In the genomic region with DNA sequence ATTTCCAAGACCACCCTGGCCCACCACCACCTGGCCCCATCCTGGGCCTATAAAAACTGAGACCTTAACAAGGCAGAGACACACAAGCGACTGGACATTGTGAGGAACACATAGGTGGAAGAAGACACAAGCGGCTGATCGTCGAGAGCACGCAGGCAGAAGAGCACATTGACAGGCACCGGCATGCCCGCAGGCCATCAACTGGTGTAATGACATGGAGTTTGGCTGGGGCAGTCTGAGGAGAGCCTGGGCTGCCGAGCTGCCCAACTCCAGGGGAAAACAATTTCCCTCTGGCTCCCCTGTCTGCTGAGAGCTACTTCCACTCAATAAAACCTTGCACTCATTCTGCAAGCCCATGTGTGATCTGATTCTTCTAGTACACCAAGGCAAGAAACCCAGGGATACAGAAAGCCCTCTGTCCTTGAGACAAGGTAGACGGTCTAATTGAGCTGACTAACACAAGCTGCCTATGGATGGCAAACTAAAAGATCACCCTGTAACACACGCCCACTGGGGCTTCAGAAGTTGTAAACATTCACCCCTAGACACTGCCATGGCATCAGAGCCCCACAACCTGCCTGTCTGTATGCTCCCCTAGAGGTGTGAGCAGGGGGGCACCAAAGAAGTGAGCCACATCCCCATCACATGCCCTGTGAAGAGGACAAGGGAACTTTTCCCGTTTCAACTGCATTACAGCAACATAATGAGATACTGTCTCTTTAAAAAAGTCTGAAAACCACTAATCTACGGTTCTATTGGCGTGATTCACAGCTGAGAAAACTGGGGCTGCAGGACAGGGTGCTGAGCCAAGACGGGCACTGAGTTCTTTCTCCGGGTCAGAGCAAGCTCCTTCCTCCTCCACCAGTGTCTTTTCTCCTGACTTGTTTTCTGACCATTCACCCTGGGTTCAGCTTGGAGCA, we compare ENCODE assay signal across 8 cellular contexts. TPM values are rescaled to one million over a fixed set of nuclear protein-coding genes. Genes with fewer than 3 reads are reported as not detected.
A peak's percentile ranks its signal among the peaks of the same experiment; 100 is the strongest.
DNase-seq lines count a peak whose midpoint lies in the region; ATAC-seq, FAIRE-seq and TF ChIP-seq lines count a peak whose summit lies in the region.

No MANE protein-coding gene starts in this region.

- peak; percentile 73 for ATAC-seq in RWPE2 (ENCODE audit: low read depth)

- no peaks in the 10 kb centered on the region for H3K27me3 ChIP-seq in RWPE2 (ENCODE audit: insufficient read depth, poor library complexity, severe bottlenecking)

- H3K36me3 ChIP-seq in RWPE2 (ENCODE audit: low read depth), result no peaks in the 10 kb centered on the region

- H3K4me1 ChIP-seq in RWPE2 (ENCODE audit: insufficient read depth, poor library complexity, severe bottlenecking), result peaks cover 48% of the 10 kb centered on the region

- peaks cover 0 to 8% of the 10 kb centered on the region in 2 donors for H3K36me3 Mint-ChIP-seq in CD14-positive monocyte
- H3K36me3 Mint-ChIP-seq in HFFc6 (ENCODE audit: low read depth), result peaks cover 14% of the 10 kb centered on the region; the same call in 1 of the 2 replicates

- H3K4me3 ChIP-seq in RWPE2 (ENCODE audit: severe bottlenecking), result no peak overlapping the region

- intact Hi-C loops in CD14-positive monocyte (cut with micrococcal nuclease), result loop anchor here in 1 of 2 donors (2.0 to 5.0 kb wide), 2 partner anchors 30 to 72 kb away; no protein-coding TSS in a partner anchor

- FAIRE-seq in frontal cortex (lab: Jason Lieb, UNC), result no peak

- H3K4me1 Mint-ChIP-seq in CD14-positive monocyte (peaks cover 42% of the 10 kb centered on the region), HFFc6 (ENCODE audit: low read depth) (peaks cover 69% of the 10 kb centered on the region)

- no peaks in the 10 kb centered on the region for H3K9me3 ChIP-seq in RWPE2 (ENCODE audit: severe bottlenecking)

- H3K27me3 Mint-ChIP-seq in CD14-positive monocyte (ENCODE audit: low read depth in 3 of 3), result peaks cover 0 to 9% (median 2%) of the 10 kb centered on the region in 3 donors
- no peaks in the 10 kb centered on the region; the same call in none of the 2 replicates for H3K27me3 Mint-ChIP-seq in HFFc6 (ENCODE audit: insufficient read depth)

- DNase-seq in CD14-positive monocyte (ENCODE audit: low spot score) (peak; percentile 51), HFFc6 (peak; percentile 79), RWPE2 (ENCODE audit: low spot score) (no peak), kidney tubule cell (ENCODE audit: low spot score) (peak; percentile 89), SIG-M5 treated with dmso at 0.1 percent for 504 hours (lab: John Stamatoyannopoulos, UW; ENCODE audit: unreplicated experiment) (no peak), frontal cortex (ENCODE audit: low spot score in 2 of 2) (no peak), NCI-H748 (lab: John Stamatoyannopoulos, UW; ENCODE audit: unreplicated experiment) (no peak)
- DNase-seq in stimulated activated CD4-positive, alpha-beta T cell treated with anti-CD3 and anti-CD28 coated beads, Interleukin-2, amount 100 ng/mL, for 48 hours, result no peak

- H3K9me3 Mint-ChIP-seq in CD14-positive monocyte (peaks cover 21 to 36% (median 29%) of the 10 kb centered on the region in 7 donors), HFFc6 (peaks cover 15% of the 10 kb centered on the region; the same call in 1 of the 2 replicates)

- H3K4me3 Mint-ChIP-seq in CD14-positive monocyte (peak overlapping the region; percentile 4 to 77), HFFc6 (peak overlapping the region; percentile 74)

- H3K27ac ChIP-seq in RWPE2 (ENCODE audit: poor library complexity, severe bottlenecking), result peak overlapping the region; percentile 99

- peak overlapping the region; percentile 68 to 93 (median 81) for H3K27ac Mint-ChIP-seq in CD14-positive monocyte
- H3K27ac Mint-ChIP-seq in HFFc6, result peak overlapping the region; percentile 95

- TF ChIP-seq CTCF in CD14-positive monocyte (IDR thresholded peaks at IDR 0.05), result no peak
- TF ChIP-seq CTCF in HFFc6 (IDR thresholded peaks at IDR 0.05), result no peak
- no peak for TF ChIP-seq CTCF in RWPE2 (IDR thresholded peaks at IDR 0.05; ENCODE audit: poor library complexity, severe bottlenecking)

RNA-seq across cellular contexts. Expression of a gene that starts 18.5 kb away (rescaled TPM):
- 1 to 10 TPM; 5.2 to 7.9 TPM for polyA plus RNA-seq in CD14-positive monocyte
- total RNA-seq in HFFc6 (2021; fragmentation: NEBNext Ultra II Directional; extraction: Animal tissue kit (Norgen Biotek cat#: 25700)), result 10 to 100 TPM; 50.8 to 77.0 (median 67.8) TPM
- 6.1 TPM for total RNA-seq in frontal cortex

Comparison
In these comparisons a context has a peak if more than half of its experiments do, and no peak if none do; other contexts are left out.
1. DNase-seq: peak in CD14-positive monocyte (single experiment), HFFc6 (single experiment) and kidney tubule cell (single experiment); none in RWPE2 (single experiment), stimulated activated CD4-positive, alpha-beta T cell treated with anti-CD3 and anti-CD28 coated beads, Interleukin-2, amount 100 ng/mL, for 48 hours (0 of 2), SIG-M5 treated with dmso at 0.1 percent for 504 hours (single experiment), frontal cortex (0 of 2) and NCI-H748 (single experiment).